Comparison of ENCODE assay signal across 9 cellular contexts in genomic region chr17:7405413-7405881, GRCh38. TPM values are rescaled to one million over a fixed set of nuclear protein-coding genes. Genes with fewer than 3 reads are reported as not detected.
DNase-seq lines count a peak whose midpoint lies in the region; ATAC-seq, FAIRE-seq and TF ChIP-seq lines count a peak whose summit lies in the region.
"Had no signal": no experiment of that assay in that cellular context is flagged by ENCODE, and none has a peak within 500 bp of the region (broad histone marks: within the 10 kb centered on the region; RNA-seq: fewer than 3 reads in every experiment).

No MANE protein-coding gene starts in this region.

- ATAC-seq in GM12878 (no peak), right lobe of liver (no peak), GM19455 (IDR thresholded peaks at IDR 0.05; ENCODE audit: unreplicated experiment) (no peak)

- RAD21 ChIA-PET in GM12878 (lab: Charles Lee; ENCODE audit: unreplicated experiment), result no interaction called here

- DNase-seq in activated CD4-positive, alpha-beta T cell treated with anti-CD3 and anti-CD28 coated beads, Interleukin-2, amount 10 ng/mL, durations not matched to agents 24 days and 14 days, result no peak
- no peak for DNase-seq in activated CD4-positive, alpha-beta T cell treated with anti-CD3 and anti-CD28 coated beads for 4 hours
- no peak for DNase-seq in GM12878 (ENCODE audit: low read depth, low spot score)
- no peak for DNase-seq in right lobe of liver
- no peak for DNase-seq in tibial artery
- no peak for DNase-seq in frontal cortex (ENCODE audit: low spot score in 2 of 2)
- DNase-seq in GM13977 (ENCODE audit: low spot score), result no peak
- DNase-seq: GDM1 had no signal

- H3K4me3 ChIP-seq in GM12878 (peak overlapping the region; percentile 85; the same call in 1 of the 2 replicates), right lobe of liver (peak overlapping the region; percentile 45 to 81 (median 74)), tibial artery (peak overlapping the region; percentile 61 to 74)

- POLR2A ChIA-PET in GM12878 (lab: Charles Lee), result interaction anchor here (0.6 to 1.8 kb wide), 2 partner anchors 35 to 121 kb away, joined by 3 to 14 read pairs; partner anchors contain the start of gene FGF11

- no peak for FAIRE-seq in GM12878 (lab: Jason Lieb, UNC)
- FAIRE-seq in frontal cortex (lab: Jason Lieb, UNC), result no peak

- H3K27me3 Mint-ChIP-seq in activated CD4-positive, alpha-beta T cell treated with anti-CD3 and anti-CD28 coated beads, Interleukin-2, amount 10 ng/mL, durations not matched to agents 24 days and 14 days, result peaks cover 32% of the 10 kb centered on the region

- H3K27ac ChIP-seq in GM12878 (ENCODE audit: control insufficient read depth, insufficient read depth) (no peak overlapping the region), right lobe of liver (no peak overlapping the region), tibial artery (peak overlapping the region; percentile 88 to 90)

- H3K36me3 ChIP-seq in GM12878 (ENCODE audit: control insufficient read depth in 2 of 2, insufficient read depth in 2 of 2, low read length in 1 of 2) (no peaks in the 10 kb centered on the region), right lobe of liver (no peaks in the 10 kb centered on the region), tibial artery (peaks cover 9 to 24% (median 10%) of the 10 kb centered on the region in 3 donors)

- TF ChIP-seq EP300 in GM12878 (IDR thresholded peaks at IDR 0.05; ENCODE audit: borderline replicate concordance in 1 of 2, control insufficient read depth in 1 of 2, low read depth in 2 of 2, low read length in 2 of 2), result no peak

- H3K9ac ChIP-seq in GM12878 (ENCODE audit: control insufficient read depth, insufficient read depth, low read length), result no peak overlapping the region

- TF ChIP-seq POLR2A in GM12878 (IDR thresholded peaks at IDR 0.05; ENCODE audit: low read depth, low read length) (no peak), right lobe of liver (IDR thresholded peaks at IDR 0.05) (no peak)

- SMC1A ChIA-PET in GM12878 (lab: Charles Lee; ENCODE audit: uncharacterized antibody, unreplicated experiment), result no interaction called here

- CTCF ChIA-PET in GM12878 (lab: Yijun Ruan, JAX), result interaction anchor here (0.6 kb wide), 1 partner anchor 63 kb away, joined by 4 read pairs; no protein-coding TSS in a partner anchor

- H3K27ac Mint-ChIP-seq in activated CD4-positive, alpha-beta T cell treated with anti-CD3 and anti-CD28 coated beads, Interleukin-2, amount 10 ng/mL, durations not matched to agents 24 days and 14 days, result peak overlapping the region; percentile 64

- no peak overlapping the region for H2AFZ ChIP-seq in GM12878 (ENCODE audit: control insufficient read depth, low read depth, low read length)

- H3K36me3 Mint-ChIP-seq in activated CD4-positive, alpha-beta T cell treated with anti-CD3 and anti-CD28 coated beads, Interleukin-2, amount 10 ng/mL, durations not matched to agents 24 days and 14 days (ENCODE audit: low read depth), result peaks cover 2% of the 10 kb centered on the region

- peaks cover 2% of the 10 kb centered on the region for H3K79me2 ChIP-seq in GM12878 (ENCODE audit: control insufficient read depth, insufficient read depth, low read length)

- intact Hi-C loops in activated CD4-positive, alpha-beta T cell treated with anti-CD3 and anti-CD28 coated beads, Interleukin-2, amount 10 ng/mL, durations not matched to agents 24 days and 14 days (cut with micrococcal nuclease), result loop anchor here (2.0 kb wide), 1 partner anchor 53 kb away; the partner anchor contains the start of gene KCTD11
- intact Hi-C loops in GM12878 (cut with micrococcal nuclease; ENCODE audit: unreplicated experiment) (no loop called here), right lobe of liver (cut with DNase I) (no loop called here), tibial artery (cut with DNase I; ENCODE audit: low total_unique reads) (no loop called here)

- in situ Hi-C loops in GM12878 (cut with MboI) (no loop called here), GM13977 (cut with MboI; ENCODE audit: low pct_unique_long_range_greater_than_20kb, low sequenced_read_pairs, unreplicated experiment) (no loop called here)

- H3K4me3 Mint-ChIP-seq in activated CD4-positive, alpha-beta T cell treated with anti-CD3 and anti-CD28 coated beads, Interleukin-2, amount 10 ng/mL, durations not matched to agents 24 days and 14 days, result peak overlapping the region; percentile 83

- H3K9me3 ChIP-seq in GM12878 (replicated peaks; ENCODE audit: control insufficient read depth, insufficient read depth, low read length) (no peaks in the 10 kb centered on the region), right lobe of liver (no peaks in the 10 kb centered on the region), tibial artery (no peaks in the 10 kb centered on the region)

- no peak for TF ChIP-seq RAD21 in GM12878 (IDR thresholded peaks at IDR 0.05; ENCODE audit: insufficient read depth, low read depth, low read length)

- H3K4me1 ChIP-seq in GM12878 (ENCODE audit: control insufficient read depth, insufficient read depth, low read length), result peaks cover 3% of the 10 kb centered on the region; the same call in 1 of the 2 replicates
- peaks cover 0 to 10% (median 3%) of the 10 kb centered on the region in 4 donors for H3K4me1 ChIP-seq in right lobe of liver
- H3K4me1 ChIP-seq in tibial artery, result peaks cover 0 to 33% (median 24%) of the 10 kb centered on the region in 4 donors

- H3K9me3 Mint-ChIP-seq in activated CD4-positive, alpha-beta T cell treated with anti-CD3 and anti-CD28 coated beads, Interleukin-2, amount 10 ng/mL, durations not matched to agents 24 days and 14 days, result no peaks in the 10 kb centered on the region

- no TSS peak for BruUV-seq in GM12878 (replicated peaks; lab: Mats Ljungman, UMichigan)

- 41% methylated on average over 13 of the region's 31 CpGs for WGBS in GM12878 (ENCODE audit: insufficient coverage, insufficient replicate concordance, low lambda C conversion rate, missing lambda C conversion rate)
- WGBS in right lobe of liver (ENCODE audit: insufficient coverage, low coverage, low lambda C conversion rate, missing lambda C conversion rate), result 13% methylated on average over 27 of the region's 31 CpGs

- peaks cover 21% of the 10 kb centered on the region for H3K4me1 Mint-ChIP-seq in activated CD4-positive, alpha-beta T cell treated with anti-CD3 and anti-CD28 coated beads, Interleukin-2, amount 10 ng/mL, durations not matched to agents 24 days and 14 days

- TF ChIP-seq CTCF in GM12878 (IDR thresholded peaks at IDR 0.05 in 2 of 3, conservative IDR thresholded peaks at IDR 0.05 in 1 of 3; ENCODE audit: control insufficient read depth in 2 of 3, extremely low read depth in 1 of 3, insufficient read depth in 1 of 3, low read depth in 3 of 3, low read length in 3 of 3) (no peak), right lobe of liver (IDR thresholded peaks at IDR 0.05) (no peak), tibial artery (IDR thresholded peaks at IDR 0.05) (no peak), GM13977 (IDR thresholded peaks at IDR 0.05; ENCODE audit: extremely low read depth, insufficient read depth, missing control alignments) (no peak)

- H4K20me1 ChIP-seq in GM12878 (ENCODE audit: control insufficient read depth, insufficient read depth), result no peaks in the 10 kb centered on the region

- H3K4me2 ChIP-seq in GM12878 (ENCODE audit: control insufficient read depth, insufficient read depth), result peak overlapping the region; percentile 72

- peaks cover 0 to 6% of the 10 kb centered on the region in 2 experiments; a peak in 2 of 4 replicates for H3K27me3 ChIP-seq in GM12878 (replicated peaks in 1 of 2; ENCODE audit: control insufficient read depth in 2 of 2, insufficient read depth in 2 of 2, low read length in 1 of 2)
- no peaks in the 10 kb centered on the region for H3K27me3 ChIP-seq in right lobe of liver
- H3K27me3 ChIP-seq in tibial artery, result no peaks in the 10 kb centered on the region

RNA-seq across cellular contexts. Expression of gene TMEM256, which starts 1.6 kb away (rescaled TPM):
- total RNA-seq in activated CD4-positive, alpha-beta T cell treated with anti-CD3 and anti-CD28 coated beads, Interleukin-2, amount 10 ng/mL, durations not matched to agents 24 days and 14 days, result 47.4 and 59.3 TPM in 2 replicates
- total RNA-seq in GM12878 (2013; cell fraction: nucleolus; rRNA removed), result 5.1 and 6.9 TPM in 2 replicates
- total RNA-seq in GM12878 (2014; rRNA removed) (220 and 224 TPM in 2 replicates), GM12878 (2014; rRNA removed; fragmentation: Illumina TruSeq; extraction: Trizol) (92.8 and 96.0 TPM in 2 replicates), GM12878 (2021) (94.0 and 100 TPM in 2 replicates), right lobe of liver (10 to 100 TPM; 56.4 to 95.4 (median 68.9) TPM), frontal cortex (80.3 TPM)
- 51.9 TPM for polyA plus RNA-seq in GM12878 (2011; ENCODE audit: low read depth)
- polyA plus RNA-seq in GM12878 (2011; rRNA removed) (33.2 and 57.3 TPM in 2 replicates), GM12878 (2014; fragmentation: Illumina TruSeq; extraction: Trizol) (17.6 and 67.3 TPM in 2 replicates), GM12878 (2014; fragmentation: Nextera tagmentation; extraction: Ambion mirVana) (100 to 1,000 TPM; 210 to 246 TPM), GM12878 (2014; rRNA removed) (299 and 342 TPM in 2 replicates), GM12878 (2016; fragmentation: Nextera tagmentation; extraction: Ambion mirVana) (10 to 100 TPM; 95.5 to 96.0 TPM)
- 120 and 186 TPM in 2 replicates for polyA plus RNA-seq in GM12878 (2011; cell fraction: cytosol; rRNA removed)
- 50.6 and 77.8 TPM in 2 replicates for polyA plus RNA-seq in GM12878 (2011; cell fraction: nucleus; rRNA removed)
- polyA plus RNA-seq in GM12878 (2012), result 125 and 157 TPM in 2 replicates
- 9.7 and 35.2 TPM in 2 replicates for polyA minus RNA-seq in GM12878 (2011; rRNA and poly(A)+ RNA removed)
- polyA minus RNA-seq in GM12878 (2011; cell fraction: cytosol; rRNA and poly(A)+ RNA removed), result 12.7 and 13.9 TPM in 2 replicates
- 10.0 and 18.8 TPM in 2 replicates for polyA minus RNA-seq in GM12878 (2011; cell fraction: nucleus; rRNA and poly(A)+ RNA removed)

RNA-seq across cellular contexts. Expression of gene NLGN2, which starts 2.2 kb away (rescaled TPM):
- total RNA-seq in activated CD4-positive, alpha-beta T cell treated with anti-CD3 and anti-CD28 coated beads, Interleukin-2, amount 10 ng/mL, durations not matched to agents 24 days and 14 days, result 2.9 and 3.0 TPM in 2 replicates
- 1.1 TPM in 2 replicates for total RNA-seq in GM12878 (2013; cell fraction: nucleolus; rRNA removed)
- total RNA-seq in GM12878 (2014; rRNA removed) (0.11 TPM in 1 of 2 replicates, not detected in the other), GM12878 (2014; rRNA removed; fragmentation: Illumina TruSeq; extraction: Trizol) (0.04 TPM in 1 of 2 replicates, not detected in the other), GM12878 (2021) (0.87 and 1.2 TPM in 2 replicates), right lobe of liver (1 to 10 TPM; 1.3 to 5.3 (median 3.0) TPM), frontal cortex (8.2 TPM)
- 0.58 TPM for polyA plus RNA-seq in GM12878 (2011; ENCODE audit: low read depth)
- polyA plus RNA-seq in GM12878 (2011; rRNA removed) (0.12 and 0.14 TPM in 2 replicates), GM12878 (2014; fragmentation: Illumina TruSeq; extraction: Trizol) (0.11 and 0.32 TPM in 2 replicates), GM12878 (2014; fragmentation: Nextera tagmentation; extraction: Ambion mirVana) (under 1 TPM; 0.02 to 0.05 TPM), GM12878 (2014; rRNA removed) (0.39 and 0.58 TPM in 2 replicates), GM12878 (2016; fragmentation: Nextera tagmentation; extraction: Ambion mirVana) (under 1 TPM in 1 of 2 experiments, not detected in 1; 0.08 TPM)
- 0.13 TPM in 2 replicates for polyA plus RNA-seq in GM12878 (2011; cell fraction: cytosol; rRNA removed)
- polyA plus RNA-seq in GM12878 (2011; cell fraction: nucleus; rRNA removed), result 2.8 and 3.2 TPM in 2 replicates
- polyA plus RNA-seq in GM12878 (2012), result 1.4 and 1.6 TPM in 2 replicates
- 0.07 and 0.10 TPM in 2 replicates for polyA minus RNA-seq in GM12878 (2011; rRNA and poly(A)+ RNA removed)
- not detected in 2 replicates for polyA minus RNA-seq in GM12878 (2011; cell fraction: cytosol; rRNA and poly(A)+ RNA removed)
- polyA minus RNA-seq in GM12878 (2011; cell fraction: nucleus; rRNA and poly(A)+ RNA removed), result 0.12 and 0.19 TPM in 2 replicates

RNA-seq across cellular contexts. Expression of gene PLSCR3, which starts 11.1 kb away (rescaled TPM):
- total RNA-seq in activated CD4-positive, alpha-beta T cell treated with anti-CD3 and anti-CD28 coated beads, Interleukin-2, amount 10 ng/mL, durations not matched to agents 24 days and 14 days, result 75.5 and 79.8 TPM in 2 replicates
- 11.3 and 15.7 TPM in 2 replicates for total RNA-seq in GM12878 (2013; cell fraction: nucleolus; rRNA removed)
- total RNA-seq in GM12878 (2014; rRNA removed) (37.3 and 42.9 TPM in 2 replicates), GM12878 (2014; rRNA removed; fragmentation: Illumina TruSeq; extraction: Trizol) (13.0 and 14.0 TPM in 2 replicates), GM12878 (2021) (44.2 and 45.6 TPM in 2 replicates), right lobe of liver (1 to 10 TPM; 5.5 to 8.9 (median 6.4) TPM), frontal cortex (10.6 TPM)
- 9.4 TPM for polyA plus RNA-seq in GM12878 (2011; ENCODE audit: low read depth)
- polyA plus RNA-seq in GM12878 (2011; rRNA removed) (3.7 and 9.9 TPM in 2 replicates), GM12878 (2014; fragmentation: Illumina TruSeq; extraction: Trizol) (16.9 and 43.8 TPM in 2 replicates), GM12878 (2014; fragmentation: Nextera tagmentation; extraction: Ambion mirVana) (10 to 100 TPM; 12.7 to 12.8 TPM), GM12878 (2014; rRNA removed) (50.1 and 54.2 TPM in 2 replicates), GM12878 (2016; fragmentation: Nextera tagmentation; extraction: Ambion mirVana) (10 to 100 TPM; 46.7 to 51.4 TPM)
- polyA plus RNA-seq in GM12878 (2011; cell fraction: cytosol; rRNA removed), result 18.2 and 22.9 TPM in 2 replicates
- polyA plus RNA-seq in GM12878 (2011; cell fraction: nucleus; rRNA removed), result 37.6 and 43.1 TPM in 2 replicates
- 28.4 and 31.6 TPM in 2 replicates for polyA plus RNA-seq in GM12878 (2012)
- 5.8 and 10.5 TPM in 2 replicates for polyA minus RNA-seq in GM12878 (2011; rRNA and poly(A)+ RNA removed)
- 4.3 and 8.9 TPM in 2 replicates for polyA minus RNA-seq in GM12878 (2011; cell fraction: cytosol; rRNA and poly(A)+ RNA removed)
- 6.3 and 14.5 TPM in 2 replicates for polyA minus RNA-seq in GM12878 (2011; cell fraction: nucleus; rRNA and poly(A)+ RNA removed)

RNA-seq across cellular contexts. Expression of gene SPEM1, which starts 14.7 kb away (rescaled TPM):
- total RNA-seq in activated CD4-positive, alpha-beta T cell treated with anti-CD3 and anti-CD28 coated beads, Interleukin-2, amount 10 ng/mL, durations not matched to agents 24 days and 14 days, result not detected in 2 replicates
- not detected in 2 replicates for total RNA-seq in GM12878 (2013; cell fraction: nucleolus; rRNA removed)
- total RNA-seq in GM12878 (2014; rRNA removed) (not detected in 2 replicates), GM12878 (2014; rRNA removed; fragmentation: Illumina TruSeq; extraction: Trizol) (not detected in 2 replicates), GM12878 (2021) (not detected in 2 replicates), right lobe of liver (not detected), frontal cortex (not detected)
- not detected for polyA plus RNA-seq in GM12878 (2011; ENCODE audit: low read depth)
- polyA plus RNA-seq in GM12878 (2011; rRNA removed) (not detected in 2 replicates), GM12878 (2014; fragmentation: Illumina TruSeq; extraction: Trizol) (not detected in 2 replicates), GM12878 (2014; fragmentation: Nextera tagmentation; extraction: Ambion mirVana) (not detected), GM12878 (2014; rRNA removed) (not detected in 2 replicates), GM12878 (2016; fragmentation: Nextera tagmentation; extraction: Ambion mirVana) (not detected)
- polyA plus RNA-seq in GM12878 (2011; cell fraction: cytosol; rRNA removed), result not detected in 2 replicates
- polyA plus RNA-seq in GM12878 (2011; cell fraction: nucleus; rRNA removed), result not detected in 2 replicates
- not detected in 2 replicates for polyA plus RNA-seq in GM12878 (2012)
- not detected in 2 replicates for polyA minus RNA-seq in GM12878 (2011; rRNA and poly(A)+ RNA removed)
- polyA minus RNA-seq in GM12878 (2011; cell fraction: cytosol; rRNA and poly(A)+ RNA removed), result not detected in 2 replicates
- not detected in 2 replicates for polyA minus RNA-seq in GM12878 (2011; cell fraction: nucleus; rRNA and poly(A)+ RNA removed)

RNA-seq across cellular contexts. Expression of gene SPEM2, which starts 20.0 kb away (rescaled TPM):
- not detected in 2 replicates for total RNA-seq in activated CD4-positive, alpha-beta T cell treated with anti-CD3 and anti-CD28 coated beads, Interleukin-2, amount 10 ng/mL, durations not matched to agents 24 days and 14 days
- total RNA-seq in GM12878 (2013; cell fraction: nucleolus; rRNA removed), result not detected in 2 replicates
- total RNA-seq in GM12878 (2014; rRNA removed), result not detected in 2 replicates
- not detected in 2 replicates for total RNA-seq in GM12878 (2014; rRNA removed; fragmentation: Illumina TruSeq; extraction: Trizol)
- total RNA-seq in GM12878 (2021), result not detected in 2 replicates
- polyA plus RNA-seq in GM12878 (2011; ENCODE audit: low read depth), result not detected
- not detected in 2 replicates for polyA plus RNA-seq in GM12878 (2011; rRNA removed)
- not detected in 2 replicates for polyA plus RNA-seq in GM12878 (2011; cell fraction: cytosol; rRNA removed)
- not detected in 2 replicates for polyA plus RNA-seq in GM12878 (2011; cell fraction: nucleus; rRNA removed)
- polyA plus RNA-seq in GM12878 (2012), result not detected in 2 replicates
- polyA plus RNA-seq in GM12878 (2014; fragmentation: Illumina TruSeq; extraction: Trizol), result not detected in 2 replicates
- not detected for polyA plus RNA-seq in GM12878 (2014; fragmentation: Nextera tagmentation; extraction: Ambion mirVana)
- polyA plus RNA-seq in GM12878 (2014; rRNA removed), result not detected in 2 replicates
- polyA plus RNA-seq in GM12878 (2016; fragmentation: Nextera tagmentation; extraction: Ambion mirVana), result not detected
- polyA minus RNA-seq in GM12878 (2011; rRNA and poly(A)+ RNA removed), result not detected in 2 replicates
- not detected in 2 replicates for polyA minus RNA-seq in GM12878 (2011; cell fraction: cytosol; rRNA and poly(A)+ RNA removed)
- polyA minus RNA-seq in GM12878 (2011; cell fraction: nucleus; rRNA and poly(A)+ RNA removed), result not detected in 2 replicates
- not detected for total RNA-seq in right lobe of liver
- total RNA-seq in frontal cortex, result not detected

Comparison
In these comparisons a context has a peak if more than half of its experiments do, and no peak if none do; other contexts are left out.
1. H3K27ac ChIP-seq: peak in tibial artery (2 of 2); none in GM12878 (single experiment) and right lobe of liver (0 of 3).
2. Peak in every context shown above with its lines, with median percentiles within 50 percentile points of each other: H3K4me3 ChIP-seq.